ENCODE assay signal across 18 cellular contexts in the genomic region with DNA sequence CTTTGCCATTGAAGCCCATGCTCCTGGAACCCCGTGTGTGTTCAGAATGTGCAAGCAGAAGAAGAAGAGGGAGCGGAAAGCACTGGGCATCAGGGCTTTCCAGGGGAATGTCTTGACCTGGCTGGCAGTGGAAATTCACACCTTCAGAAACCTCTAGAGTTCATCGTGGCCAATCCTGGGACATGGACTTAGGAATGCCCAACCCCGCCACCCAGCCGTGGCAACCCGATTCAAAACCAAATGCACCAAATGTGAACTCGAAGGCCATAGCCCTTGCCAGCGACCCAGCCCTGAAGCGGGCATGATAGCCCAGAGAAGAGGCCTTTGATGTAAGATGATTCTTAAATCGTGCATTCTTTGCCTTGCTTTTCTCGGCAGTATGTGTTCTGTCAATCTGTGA.
"Had no signal": no experiment of that assay in that cellular context is flagged by ENCODE, and none has a peak within 500 bp of the region (broad histone marks: within the 10 kb centered on the region; RNA-seq: fewer than 3 reads in every experiment).

No MANE protein-coding gene starts in this region.

- H3K36me3 Mint-ChIP-seq: natural killer cell treated with Interleukin-12 subunit alpha and Interleukin-12 subunit beta and Interleukin-15 and Interleukin-18, amount 100 ng/mL, for 72 hours had no signal

- H3K4me3 ChIP-seq: hepatocyte, lower lobe of right lung, ovary, right atrium auricular region, sigmoid colon, skin epidermis, suprapubic skin, tibial artery, upper lobe of left lung, vagina had no signal

- H3K4me3 Mint-ChIP-seq: dendritic cell treated with granulocyte-macrophage colony-stimulating factor and Interleukin-4, amounts not matched to agents 40 ng/mL and 50 ng/mL, for 4 days; memory B cell; natural killer cell treated with Interleukin-12 subunit alpha and Interleukin-12 subunit beta and Interleukin-15 and Interleukin-18, amount 100 ng/mL, for 72 hours had no signal

- H3K27ac ChIP-seq: foreskin keratinocyte, hepatocyte, lower lobe of right lung, ovary, right atrium auricular region, sigmoid colon, skin epidermis, suprapubic skin, tibial artery, upper lobe of left lung, vagina had no signal

- H3K36me3 ChIP-seq: ovary had no signal

- H3K4me1 Mint-ChIP-seq: memory B cell had no signal

- H3K9me3 ChIP-seq: lower lobe of right lung, ovary, right atrium auricular region, sigmoid colon, suprapubic skin, tibial artery, upper lobe of left lung, vagina had no signal

- H3K4me2 ChIP-seq: hepatocyte had no signal

- H2AFZ ChIP-seq: hepatocyte had no signal

- H3K9me3 Mint-ChIP-seq: dendritic cell treated with granulocyte-macrophage colony-stimulating factor and Interleukin-4, amounts not matched to agents 40 ng/mL and 50 ng/mL, for 4 days; memory B cell; natural killer cell treated with Interleukin-12 subunit alpha and Interleukin-12 subunit beta and Interleukin-15 and Interleukin-18, amount 100 ng/mL, for 72 hours had no signal

- H3K79me2 ChIP-seq: hepatocyte had no signal

- H3K27me3 Mint-ChIP-seq: dendritic cell treated with granulocyte-macrophage colony-stimulating factor and Interleukin-4, amounts not matched to agents 40 ng/mL and 50 ng/mL, for 4 days; memory B cell; natural killer cell treated with Interleukin-12 subunit alpha and Interleukin-12 subunit beta and Interleukin-15 and Interleukin-18, amount 100 ng/mL, for 72 hours had no signal

- DNase-seq: erythroblast; foreskin keratinocyte; lower lobe of right lung; midbrain; ovary; sigmoid colon; stimulated activated CD4-positive, alpha-beta T cell treated with anti-CD3 and anti-CD28 coated beads, Interleukin-2, amount 100 ng/mL, for 48 hours; stimulated activated naive CD8-positive, alpha-beta T cell treated with anti-CD3 and anti-CD28 coated beads, Interleukin-15, Interleukin-2, amounts not matched to agents 100 U/mL and 50 U/mL, for 24 hours; tibial artery; upper lobe of left lung had no signal

- H3K27me3 ChIP-seq: foreskin keratinocyte, hepatocyte, ovary, right atrium auricular region, sigmoid colon, suprapubic skin, tibial artery, upper lobe of left lung, vagina had no signal

- H3K4me1 ChIP-seq: foreskin keratinocyte, lower lobe of right lung, tibial artery had no signal

- H3K27ac Mint-ChIP-seq: dendritic cell treated with granulocyte-macrophage colony-stimulating factor and Interleukin-4, amounts not matched to agents 40 ng/mL and 50 ng/mL, for 4 days; memory B cell had no signal
